ENCODE assay signal across 1 cellular context in the genomic region with DNA sequence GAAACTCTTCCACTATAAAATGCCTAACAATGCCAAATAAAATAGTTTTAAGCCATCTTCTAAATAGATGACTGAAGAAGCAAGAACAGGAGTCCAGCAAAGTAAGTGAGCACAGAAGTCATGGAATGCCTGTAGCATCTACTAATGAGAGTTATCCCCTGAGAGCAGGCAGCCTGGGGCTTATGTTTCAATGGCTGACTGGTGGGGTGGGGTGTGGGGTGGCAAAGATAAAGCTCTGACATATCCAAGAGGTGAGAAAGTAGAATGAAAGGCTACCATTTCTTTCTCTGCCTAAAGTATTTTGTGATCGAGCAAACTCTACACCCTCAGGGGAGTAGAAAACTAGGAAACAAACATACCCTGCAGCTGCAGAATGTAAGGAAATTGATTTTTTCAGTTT.
A peak's percentile ranks its signal among the peaks of the same experiment; 100 is the strongest.
TF ChIP-seq lines count a peak whose summit lies in the region.

No MANE protein-coding gene starts in this region.

TF ChIP-seq in K562, 482 proteins besides CTCF, POLR2A, EP300 and RAD21 (continued from another document and continues in another):
- TF ChIP-seq, protein P1, sequence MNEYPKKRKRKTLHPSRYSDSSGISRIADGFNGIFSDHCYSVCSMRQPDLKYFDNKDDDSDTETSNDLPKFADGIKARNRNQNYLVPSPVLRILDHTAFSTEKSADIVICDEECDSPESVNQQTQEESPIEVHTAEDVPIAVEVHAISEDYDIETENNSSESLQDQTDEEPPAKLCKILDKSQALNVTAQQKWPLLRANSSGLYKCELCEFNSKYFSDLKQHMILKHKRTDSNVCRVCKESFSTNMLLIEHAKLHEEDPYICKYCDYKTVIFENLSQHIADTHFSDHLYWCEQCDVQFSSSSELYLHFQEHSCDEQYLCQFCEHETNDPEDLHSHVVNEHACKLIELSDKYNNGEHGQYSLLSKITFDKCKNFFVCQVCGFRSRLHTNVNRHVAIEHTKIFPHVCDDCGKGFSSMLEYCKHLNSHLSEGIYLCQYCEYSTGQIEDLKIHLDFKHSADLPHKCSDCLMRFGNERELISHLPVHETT (CRISPR knock-in tag; conservative IDR thresholded peaks at IDR 0.05 in 1 of 2, IDR thresholded peaks at IDR 0.05 in 1 of 2): no peak
- TF ChIP-seq TFAP4 (CRISPR knock-in tag; IDR thresholded peaks at IDR 0.05; ENCODE audit: borderline replicate concordance) (no peak), TCF3 (CRISPR knock-in tag; IDR thresholded peaks at IDR 0.05) (peak; percentile 60), TAF9B (IDR thresholded peaks at IDR 0.05; ENCODE audit: partially characterized antibody) (no peak), ARHGAP35 (IDR thresholded peaks at IDR 0.05; ENCODE audit: partially characterized antibody) (no peak), TAL1 (IDR thresholded peaks at IDR 0.05) (peak; percentile 59; the same call in 1 of the 2 replicates), FOSL1 (tag; conservative IDR thresholded peaks at IDR 0.05) (no peak), L3MBTL2 (IDR thresholded peaks at IDR 0.05) (no peak), XRCC3 (IDR thresholded peaks at IDR 0.05) (no peak), CCNT2 (IDR thresholded peaks at IDR 0.05; ENCODE audit: borderline replicate concordance, extremely low read depth, insufficient read length, low read depth, low read length) (no peak), ZZZ3 (IDR thresholded peaks at IDR 0.05) (no peak), RNF219 (CRISPR knock-in tag; IDR thresholded peaks at IDR 0.05) (no peak), CC2D1A (IDR thresholded peaks at IDR 0.05) (no peak), PREB (CRISPR knock-in tag; IDR thresholded peaks at IDR 0.05) (no peak), RBFOX2 (IDR thresholded peaks at IDR 0.05; ENCODE audit: low read depth, low read length) (no peak), CBFA2T2 (conservative IDR thresholded peaks at IDR 0.05) (peak; percentile 47), MCM2 (IDR thresholded peaks at IDR 0.05; ENCODE audit: low read depth) (no peak), ZNF280A (IDR thresholded peaks at IDR 0.05; ENCODE audit: low read depth, partially characterized antibody) (no peak), ZNF121 (CRISPR knock-in tag; conservative IDR thresholded peaks at IDR 0.05) (no peak), MED1 (CRISPR knock-in tag; IDR thresholded peaks at IDR 0.05; ENCODE audit: borderline replicate concordance) (no peak), PHB (CRISPR knock-in tag; IDR thresholded peaks at IDR 0.05) (no peak), ZNF316 (IDR thresholded peaks at IDR 0.05) (no peak), MAFF (IDR thresholded peaks at IDR 0.05; ENCODE audit: low read length) (no peak), NELFE (IDR thresholded peaks at IDR 0.05; ENCODE audit: insufficient read depth, insufficient read length) (no peak), STAT5A (IDR thresholded peaks at IDR 0.05; ENCODE audit: borderline replicate concordance, low read length) (no peak), NRF1 (conservative IDR thresholded peaks at IDR 0.05 in 1 of 2, IDR thresholded peaks at IDR 0.05 in 1 of 2) (no peak), NFIX (CRISPR knock-in tag; IDR thresholded peaks at IDR 0.05; ENCODE audit: low read depth) (no peak), NCOA6 (IDR thresholded peaks at IDR 0.05) (no peak), STAT5B (CRISPR knock-in tag; IDR thresholded peaks at IDR 0.05) (no peak), NCOA2 (IDR thresholded peaks at IDR 0.05; ENCODE audit: partially characterized antibody in 2 of 2) (peak in 1 of 2 experiments; percentile 6), NR2F6 (CRISPR knock-in tag; IDR thresholded peaks at IDR 0.05) (no peak), WHSC1 (IDR thresholded peaks at IDR 0.05; ENCODE audit: low read length) (no peak), ZNF197 (CRISPR knock-in tag; IDR thresholded peaks at IDR 0.05; ENCODE audit: low read depth) (no peak), ZNF589 (CRISPR knock-in tag; IDR thresholded peaks at IDR 0.05; ENCODE audit: low read depth) (no peak), TGIF2 (CRISPR knock-in tag; IDR thresholded peaks at IDR 0.05) (no peak)
- TF ChIP-seq, protein P2, sequence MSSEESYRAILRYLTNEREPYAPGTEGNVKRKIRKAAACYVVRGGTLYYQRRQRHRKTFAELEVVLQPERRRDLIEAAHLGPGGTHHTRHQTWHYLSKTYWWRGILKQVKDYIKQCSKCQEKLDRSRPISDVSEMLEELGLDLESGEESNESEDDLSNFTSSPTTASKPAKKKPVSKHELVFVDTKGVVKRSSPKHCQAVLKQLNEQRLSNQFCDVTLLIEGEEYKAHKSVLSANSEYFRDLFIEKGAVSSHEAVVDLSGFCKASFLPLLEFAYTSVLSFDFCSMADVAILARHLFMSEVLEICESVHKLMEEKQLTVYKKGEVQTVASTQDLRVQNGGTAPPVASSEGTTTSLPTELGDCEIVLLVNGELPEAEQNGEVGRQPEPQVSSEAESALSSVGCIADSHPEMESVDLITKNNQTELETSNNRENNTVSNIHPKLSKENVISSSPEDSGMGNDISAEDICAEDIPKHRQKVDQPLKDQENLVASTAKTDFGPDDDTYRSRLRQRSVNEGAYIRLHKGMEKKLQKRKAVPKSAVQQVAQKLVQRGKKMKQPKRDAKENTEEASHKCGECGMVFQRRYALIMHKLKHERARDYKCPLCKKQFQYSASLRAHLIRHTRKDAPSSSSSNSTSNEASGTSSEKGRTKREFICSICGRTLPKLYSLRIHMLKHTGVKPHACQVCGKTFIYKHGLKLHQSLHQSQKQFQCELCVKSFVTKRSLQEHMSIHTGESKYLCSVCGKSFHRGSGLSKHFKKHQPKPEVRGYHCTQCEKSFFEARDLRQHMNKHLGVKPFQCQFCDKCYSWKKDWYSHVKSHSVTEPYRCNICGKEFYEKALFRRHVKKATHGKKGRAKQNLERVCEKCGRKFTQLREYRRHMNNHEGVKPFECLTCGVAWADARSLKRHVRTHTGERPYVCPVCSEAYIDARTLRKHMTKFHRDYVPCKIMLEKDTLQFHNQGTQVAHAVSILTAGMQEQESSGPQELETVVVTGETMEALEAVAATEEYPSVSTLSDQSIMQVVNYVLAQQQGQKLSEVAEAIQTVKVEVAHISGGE (CRISPR knock-in tag; IDR thresholded peaks at IDR 0.05): no peak
- TF ChIP-seq, protein P3, sequence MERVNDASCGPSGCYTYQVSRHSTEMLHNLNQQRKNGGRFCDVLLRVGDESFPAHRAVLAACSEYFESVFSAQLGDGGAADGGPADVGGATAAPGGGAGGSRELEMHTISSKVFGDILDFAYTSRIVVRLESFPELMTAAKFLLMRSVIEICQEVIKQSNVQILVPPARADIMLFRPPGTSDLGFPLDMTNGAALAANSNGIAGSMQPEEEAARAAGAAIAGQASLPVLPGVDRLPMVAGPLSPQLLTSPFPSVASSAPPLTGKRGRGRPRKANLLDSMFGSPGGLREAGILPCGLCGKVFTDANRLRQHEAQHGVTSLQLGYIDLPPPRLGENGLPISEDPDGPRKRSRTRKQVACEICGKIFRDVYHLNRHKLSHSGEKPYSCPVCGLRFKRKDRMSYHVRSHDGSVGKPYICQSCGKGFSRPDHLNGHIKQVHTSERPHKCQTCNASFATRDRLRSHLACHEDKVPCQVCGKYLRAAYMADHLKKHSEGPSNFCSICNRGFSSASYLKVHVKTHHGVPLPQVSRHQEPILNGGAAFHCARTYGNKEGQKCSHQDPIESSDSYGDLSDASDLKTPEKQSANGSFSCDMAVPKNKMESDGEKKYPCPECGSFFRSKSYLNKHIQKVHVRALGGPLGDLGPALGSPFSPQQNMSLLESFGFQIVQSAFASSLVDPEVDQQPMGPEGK (CRISPR knock-in tag; IDR thresholded peaks at IDR 0.05; ENCODE audit: borderline replicate concordance): no peak
- TF ChIP-seq, protein P4, sequence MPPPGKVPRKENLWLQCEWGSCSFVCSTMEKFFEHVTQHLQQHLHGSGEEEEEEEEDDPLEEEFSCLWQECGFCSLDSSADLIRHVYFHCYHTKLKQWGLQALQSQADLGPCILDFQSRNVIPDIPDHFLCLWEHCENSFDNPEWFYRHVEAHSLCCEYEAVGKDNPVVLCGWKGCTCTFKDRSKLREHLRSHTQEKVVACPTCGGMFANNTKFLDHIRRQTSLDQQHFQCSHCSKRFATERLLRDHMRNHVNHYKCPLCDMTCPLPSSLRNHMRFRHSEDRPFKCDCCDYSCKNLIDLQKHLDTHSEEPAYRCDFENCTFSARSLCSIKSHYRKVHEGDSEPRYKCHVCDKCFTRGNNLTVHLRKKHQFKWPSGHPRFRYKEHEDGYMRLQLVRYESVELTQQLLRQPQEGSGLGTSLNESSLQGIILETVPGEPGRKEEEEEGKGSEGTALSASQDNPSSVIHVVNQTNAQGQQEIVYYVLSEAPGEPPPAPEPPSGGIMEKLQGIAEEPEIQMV (tag; conservative IDR thresholded peaks at IDR 0.05; ENCODE audit: low read depth): no peak
